Comparison of ENCODE assay signal across 1 cellular context in the genomic region with DNA sequence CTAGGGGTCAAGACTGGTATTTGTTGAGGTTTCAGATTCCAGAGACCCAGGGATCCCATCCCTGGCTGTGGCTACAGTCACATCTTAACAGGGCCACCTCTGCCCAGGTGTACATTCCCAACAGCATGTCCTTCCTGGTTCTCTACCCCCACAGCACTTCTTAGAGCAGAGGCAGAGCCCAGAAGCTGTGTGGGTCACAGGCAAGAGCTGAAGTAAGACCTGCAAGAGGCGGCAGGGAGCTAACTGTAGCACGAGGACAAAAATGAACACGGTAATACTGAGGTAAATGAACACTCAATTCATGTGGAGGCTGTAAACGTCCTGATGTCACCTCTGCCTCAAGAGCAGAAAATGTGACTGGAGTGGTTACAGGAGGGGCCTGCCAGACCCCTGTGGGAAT.
TF ChIP-seq lines count a peak whose summit lies in the region.

No MANE protein-coding gene starts in this region.

TF ChIP-seq in SK-N-SH, 30 proteins besides CTCF, POLR2A, EP300 and RAD21:
- TF ChIP-seq CHD2 (IDR thresholded peaks at IDR 0.05; ENCODE audit: low read length, partially characterized antibody) = no peak
